Comparison of ENCODE assay signal across 9 cellular contexts in the genomic region with DNA sequence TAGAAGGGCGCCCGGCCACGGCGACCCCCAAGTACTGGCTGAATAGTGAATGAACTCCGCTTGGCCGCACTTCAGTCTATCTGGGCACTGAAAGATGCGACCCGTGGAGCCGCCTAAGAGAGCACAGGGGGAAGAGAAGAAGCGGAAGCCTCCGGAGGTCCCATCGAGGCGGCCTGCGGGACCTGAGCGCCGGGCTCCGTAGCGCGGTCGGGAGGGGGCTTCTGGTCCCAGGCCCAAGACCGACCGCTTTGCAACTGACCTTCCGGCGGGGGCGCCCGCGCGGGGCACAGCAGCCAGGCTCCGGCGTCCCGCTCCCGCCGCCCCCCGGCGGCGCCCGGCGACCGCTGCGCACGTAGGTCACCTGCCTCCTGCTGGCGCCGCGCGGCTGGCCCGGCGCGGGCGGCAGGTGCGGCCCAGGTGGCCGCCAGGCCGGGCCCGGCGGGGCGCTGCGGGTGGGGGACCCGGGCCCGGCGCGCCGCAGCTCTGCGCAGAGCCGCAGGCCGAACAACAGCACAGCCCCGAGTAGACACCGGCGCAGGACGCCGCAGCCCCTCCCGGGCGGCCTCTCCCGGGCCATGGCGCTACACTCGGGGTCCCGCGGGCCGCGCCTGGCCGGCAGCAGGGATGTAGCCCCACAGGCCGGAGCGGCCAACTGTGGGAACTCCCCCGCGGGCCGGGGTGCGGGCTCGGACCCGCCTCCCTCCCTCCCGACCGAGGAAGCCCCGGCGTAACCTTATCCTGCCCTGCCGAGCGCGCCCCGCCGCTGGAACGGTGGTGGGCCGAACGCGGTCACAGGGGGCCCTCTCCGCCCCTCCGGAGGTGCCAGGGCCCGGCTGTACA. TPM values are rescaled to one million over a fixed set of nuclear protein-coding genes. Genes with fewer than 3 reads are reported as not detected.
DNase-seq lines count a peak whose midpoint lies in the region; ATAC-seq, FAIRE-seq and TF ChIP-seq lines count a peak whose summit lies in the region.
"Had no signal": no experiment of that assay in that cellular context is flagged by ENCODE, and none has a peak within 500 bp of the region (broad histone marks: within the 10 kb centered on the region; RNA-seq: fewer than 3 reads in every experiment).

A gene with protein sequence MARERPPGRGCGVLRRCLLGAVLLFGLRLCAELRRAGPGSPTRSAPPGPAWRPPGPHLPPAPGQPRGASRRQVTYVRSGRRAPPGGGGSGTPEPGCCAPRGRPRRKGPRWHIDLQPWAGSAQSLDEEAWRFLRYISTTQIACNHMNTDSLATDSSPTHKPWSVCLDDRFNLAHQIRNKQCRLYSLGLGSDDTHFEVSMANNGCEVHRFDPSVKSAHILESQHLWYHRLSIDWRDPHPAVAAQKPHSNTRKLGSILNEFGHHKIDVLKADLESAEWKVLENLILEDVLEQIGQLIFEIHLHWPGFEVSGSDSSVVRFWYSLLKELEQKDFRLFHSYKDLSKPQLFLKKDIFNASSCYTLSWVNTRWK (minus strand): TSS at position 654 of the 840 bp plus-strand sequence. CDS start 77 bp downstream, at position 577.

- POLR2A ChIA-PET in GM12878 (lab: Charles Lee), result no interaction called here

- 25% methylated on average over 54 of the region's 103 CpGs for WGBS in GM12878 (ENCODE audit: insufficient coverage, insufficient replicate concordance, low lambda C conversion rate, missing lambda C conversion rate)
- WGBS in stomach, 5 donors, result 1 to 9% (median 1%) methylated on average over 11 to 103 of the region's 103 CpGs

- in situ Hi-C loops in GM12878 (cut with MboI), result no loop called here

- peaks cover 3% of the 10 kb centered on the region for H3K4me1 ChIP-seq in CD4-positive, CD25-positive, alpha-beta regulatory T cell (ENCODE audit: control insufficient read depth, insufficient read depth, low read length, poor library complexity, severe bottlenecking)
- H3K4me1 ChIP-seq in HUES48 (ENCODE audit: control insufficient read depth, insufficient read depth, low read length), result peaks cover 42% of the 10 kb centered on the region
- H3K4me1 ChIP-seq in GM12878 (ENCODE audit: control insufficient read depth, insufficient read depth, low read length), result no peaks in the 10 kb centered on the region
- H3K4me1 ChIP-seq in stomach, result peaks cover 6 to 50% (median 20%) of the 10 kb centered on the region in 4 donors

- H3K4me2 ChIP-seq in GM12878 (ENCODE audit: control insufficient read depth, insufficient read depth), result 0 out of 2 replicates have a peak within 1 kb of the TSS, but pooled peaks have one; percentile 3

- no peak within 1 kb of the TSS for H3K27ac ChIP-seq in CD4-positive, CD25-positive, alpha-beta regulatory T cell (ENCODE audit: insufficient read depth, low read length, poor library complexity, severe bottlenecking)
- no peak within 1 kb of the TSS for H3K27ac ChIP-seq in HUES48 (ENCODE audit: low read depth, low read length)
- no peak within 1 kb of the TSS for H3K27ac ChIP-seq in GM12878 (ENCODE audit: control insufficient read depth, insufficient read depth)
- peak within 1 kb of the TSS; percentile 69 to 92 (median 84) for H3K27ac ChIP-seq in stomach

- no peak for FAIRE-seq in GM12878 (lab: Jason Lieb, UNC)
- FAIRE-seq: islet of Langerhans had no signal

- H3K36me3 Mint-ChIP-seq in CD4-positive, CD25-positive, alpha-beta regulatory T cell, result peaks cover 4% of the 10 kb centered on the region

- no peak within 1 kb of the TSS for H3K27ac Mint-ChIP-seq in CD4-positive, CD25-positive, alpha-beta regulatory T cell

- TF ChIP-seq EP300 in GM12878 (IDR thresholded peaks at IDR 0.05; ENCODE audit: borderline replicate concordance in 1 of 2, control insufficient read depth in 1 of 2, low read depth in 2 of 2, low read length in 2 of 2) (no peak), stomach (IDR thresholded peaks at IDR 0.05) (no peak)

- peaks cover 67% of the 10 kb centered on the region for H3K27me3 Mint-ChIP-seq in CD4-positive, CD25-positive, alpha-beta regulatory T cell

- no peaks in the 10 kb centered on the region for H4K20me1 ChIP-seq in GM12878 (ENCODE audit: control insufficient read depth, insufficient read depth)

- no peak within 1 kb of the TSS for H3K4me3 ChIP-seq in CD4-positive, CD25-positive, alpha-beta regulatory T cell (ENCODE audit: low read depth, low read length)
- peak within 1 kb of the TSS; percentile 66 for H3K4me3 ChIP-seq in HUES48 (ENCODE audit: low read depth, low read length)
- H3K4me3 ChIP-seq in GM12878, result no peak within 1 kb of the TSS
- H3K4me3 ChIP-seq in kidney epithelial cell (ENCODE audit: low read depth, low read length), result peak within 1 kb of the TSS; percentile 46
- H3K4me3 ChIP-seq in stomach, result peak within 1 kb of the TSS; percentile 58 to 63 (median 60)

- H3K36me3 ChIP-seq in CD4-positive, CD25-positive, alpha-beta regulatory T cell (ENCODE audit: control insufficient read depth, insufficient read depth, low read length), result no peaks in the 10 kb centered on the region
- H3K36me3 ChIP-seq in HUES48 (ENCODE audit: control insufficient read depth, insufficient read depth, low read length), result no peaks in the 10 kb centered on the region
- no peaks in the 10 kb centered on the region for H3K36me3 ChIP-seq in GM12878 (ENCODE audit: control insufficient read depth in 2 of 2, insufficient read depth in 2 of 2, low read length in 1 of 2)
- no peaks in the 10 kb centered on the region for H3K36me3 ChIP-seq in kidney epithelial cell (ENCODE audit: control insufficient read depth, insufficient read depth, low read length)
- no peaks in the 10 kb centered on the region for H3K36me3 ChIP-seq in stomach

- TF ChIP-seq POLR2A in GM12878 (IDR thresholded peaks at IDR 0.05; ENCODE audit: low read depth, low read length) (no peak), stomach (IDR thresholded peaks at IDR 0.05) (no peak)

- no peaks in the 10 kb centered on the region for H3K79me2 ChIP-seq in GM12878 (ENCODE audit: control insufficient read depth, insufficient read depth, low read length)

- H3K4me1 Mint-ChIP-seq in CD4-positive, CD25-positive, alpha-beta regulatory T cell, result peaks cover 0 to 15% (median 2%) of the 10 kb centered on the region in 4 donors

- no TSS peak for BruUV-seq in GM12878 (replicated peaks; lab: Mats Ljungman, UMichigan)

- intact Hi-C loops in GM12878 (cut with micrococcal nuclease; ENCODE audit: unreplicated experiment) (no loop called here), stomach (cut with DNase I; ENCODE audit: low total_unique reads) (no loop called here)

- CTCF ChIA-PET in GM12878 (lab: Yijun Ruan, JAX), result no interaction called here

- H3K9ac ChIP-seq in HUES48 (ENCODE audit: low read depth, low read length) (no peak within 1 kb of the TSS; the same call in 1 of the 2 replicates), GM12878 (ENCODE audit: control insufficient read depth, insufficient read depth, low read length) (no peak within 1 kb of the TSS)

- H3K27me3 ChIP-seq in CD4-positive, CD25-positive, alpha-beta regulatory T cell (ENCODE audit: control insufficient read depth, insufficient read depth, low read length), result peaks cover 29% of the 10 kb centered on the region
- H3K27me3 ChIP-seq in HUES48 (ENCODE audit: control insufficient read depth, insufficient read depth, low read length) (peaks cover 40% of the 10 kb centered on the region), GM12878 (replicated peaks in 1 of 2; ENCODE audit: control insufficient read depth in 2 of 2, insufficient read depth in 2 of 2, low read length in 1 of 2) (peaks cover 7 to 20% of the 10 kb centered on the region in 2 experiments; a peak in 3 of 4 replicates), kidney epithelial cell (ENCODE audit: control insufficient read depth, insufficient read depth, low read length) (peaks cover 12% of the 10 kb centered on the region), stomach (peaks cover 0 to 30% (median 20%) of the 10 kb centered on the region in 3 donors)

- H3K9me3 ChIP-seq in CD4-positive, CD25-positive, alpha-beta regulatory T cell (ENCODE audit: control insufficient read depth in 2 of 2, low read length in 2 of 2), result no peaks in the 10 kb centered on the region
- no peaks in the 10 kb centered on the region for H3K9me3 ChIP-seq in HUES48 (ENCODE audit: control insufficient read depth, insufficient read depth, low read length)
- H3K9me3 ChIP-seq in GM12878 (replicated peaks; ENCODE audit: control insufficient read depth, insufficient read depth, low read length), result no peaks in the 10 kb centered on the region
- H3K9me3 ChIP-seq in stomach, result no peaks in the 10 kb centered on the region

- SMC1A ChIA-PET in GM12878 (lab: Charles Lee; ENCODE audit: uncharacterized antibody, unreplicated experiment), result no interaction called here

- DNase-seq in CD4-positive, CD25-positive, alpha-beta regulatory T cell, result peak in 1 of 3 donors; percentile 6
- no peak for DNase-seq in GM12878 (ENCODE audit: low read depth, low spot score)
- DNase-seq in kidney epithelial cell (ENCODE audit: low read depth), result no peak
- peak; percentile 27 for DNase-seq in stomach
- DNase-seq in T-helper 9 cell, result no peak
- no peak for DNase-seq in activated effector memory CD4-positive, alpha-beta T cell treated with Interleukin-2 at 50 U/mL for 16 hours

- TF ChIP-seq RAD21 in GM12878 (IDR thresholded peaks at IDR 0.05; ENCODE audit: insufficient read depth, low read depth, low read length), result no peak

- TF ChIP-seq CTCF in GM12878 (IDR thresholded peaks at IDR 0.05 in 2 of 3, conservative IDR thresholded peaks at IDR 0.05 in 1 of 3; ENCODE audit: control insufficient read depth in 2 of 3, extremely low read depth in 1 of 3, insufficient read depth in 1 of 3, low read depth in 3 of 3, low read length in 3 of 3), result no peak
- no peak for TF ChIP-seq CTCF in kidney epithelial cell (IDR thresholded peaks at IDR 0.05; ENCODE audit: insufficient read depth, low read length, poor library complexity, severe bottlenecking)
- TF ChIP-seq CTCF in stomach (IDR thresholded peaks at IDR 0.05), result no peak

- no peak within 1 kb of the TSS for H2AFZ ChIP-seq in GM12878 (ENCODE audit: control insufficient read depth, low read depth, low read length)

- RAD21 ChIA-PET in GM12878 (lab: Charles Lee; ENCODE audit: unreplicated experiment), result no interaction called here

- ATAC-seq in CD4-positive, CD25-positive, alpha-beta regulatory T cell (ENCODE audit: low read depth in 2 of 2), result no peak
- ATAC-seq in GM12878 (no peak), GM21717 (IDR thresholded peaks at IDR 0.05; ENCODE audit: unreplicated experiment) (no peak)

- peak within 1 kb of the TSS in 3 of 4 donors; percentile 48 to 85 (median 75) for H3K4me3 Mint-ChIP-seq in CD4-positive, CD25-positive, alpha-beta regulatory T cell

- H3K9me3 Mint-ChIP-seq in CD4-positive, CD25-positive, alpha-beta regulatory T cell, result peaks cover 0 to 7% (median 0%) of the 10 kb centered on the region in 7 donors

RNA-seq across cellular contexts. Expression of the gene that starts here (rescaled TPM):
- not detected for total RNA-seq in CD4-positive, CD25-positive, alpha-beta regulatory T cell
- polyA plus RNA-seq in CD4-positive, CD25-positive, alpha-beta regulatory T cell, result not detected
- total RNA-seq in GM12878 (2013; cell fraction: nucleolus; rRNA removed), result 0.84 TPM in 1 of 2 replicates, not detected in the other
- not detected in 2 replicates for total RNA-seq in GM12878 (2014; rRNA removed)
- not detected in 2 replicates for total RNA-seq in GM12878 (2014; rRNA removed; fragmentation: Illumina TruSeq; extraction: Trizol)
- total RNA-seq in GM12878 (2021), result not detected in 2 replicates
- polyA plus RNA-seq in GM12878 (2011; ENCODE audit: low read depth), result not detected
- polyA plus RNA-seq in GM12878 (2011; rRNA removed), result 0.17 and 0.20 TPM in 2 replicates
- polyA plus RNA-seq in GM12878 (2011; cell fraction: cytosol; rRNA removed), result 0.10 and 0.13 TPM in 2 replicates
- polyA plus RNA-seq in GM12878 (2011; cell fraction: nucleus; rRNA removed), result 0.10 TPM in 1 of 2 replicates, not detected in the other
- polyA plus RNA-seq in GM12878 (2012), result not detected in 2 replicates
- not detected in 2 replicates for polyA plus RNA-seq in GM12878 (2014; fragmentation: Illumina TruSeq; extraction: Trizol)
- not detected for polyA plus RNA-seq in GM12878 (2014; fragmentation: Nextera tagmentation; extraction: Ambion mirVana)
- not detected in 2 replicates for polyA plus RNA-seq in GM12878 (2014; rRNA removed)
- polyA plus RNA-seq in GM12878 (2016; fragmentation: Nextera tagmentation; extraction: Ambion mirVana), result not detected
- 0.51 and 0.77 TPM in 2 replicates for polyA minus RNA-seq in GM12878 (2011; rRNA and poly(A)+ RNA removed)
- not detected in 2 replicates for polyA minus RNA-seq in GM12878 (2011; cell fraction: cytosol; rRNA and poly(A)+ RNA removed)
- polyA minus RNA-seq in GM12878 (2011; cell fraction: nucleus; rRNA and poly(A)+ RNA removed), result 0.36 TPM in 1 of 2 replicates, not detected in the other
- 1.2 and 2.3 TPM in 2 replicates for total RNA-seq in kidney epithelial cell
- 10 to 100 TPM in 2 of 5 donors, 1 to 10 TPM in 2, not detected in 1; 2.8 to 25.8 (median 9.5) TPM for total RNA-seq in stomach
- 1 to 10 TPM in 1 of 3 donors, under 1 TPM in 2; 0.55 to 1.7 (median 0.87) TPM for polyA plus RNA-seq in stomach

Comparison
In these comparisons a context has a peak if more than half of its experiments do, and no peak if none do; other contexts are left out.
1. H3K27ac ChIP-seq: peak in stomach (5 of 5); none in CD4-positive, CD25-positive, alpha-beta regulatory T cell (single experiment), HUES48 (single experiment) and GM12878 (single experiment).
2. H3K4me3 ChIP-seq: peak in HUES48 (single experiment), kidney epithelial cell (single experiment) and stomach (4 of 4); none in CD4-positive, CD25-positive, alpha-beta regulatory T cell (single experiment) and GM12878 (single experiment).